15 cellular contexts compared by ENCODE assay signal in the genomic region with DNA sequence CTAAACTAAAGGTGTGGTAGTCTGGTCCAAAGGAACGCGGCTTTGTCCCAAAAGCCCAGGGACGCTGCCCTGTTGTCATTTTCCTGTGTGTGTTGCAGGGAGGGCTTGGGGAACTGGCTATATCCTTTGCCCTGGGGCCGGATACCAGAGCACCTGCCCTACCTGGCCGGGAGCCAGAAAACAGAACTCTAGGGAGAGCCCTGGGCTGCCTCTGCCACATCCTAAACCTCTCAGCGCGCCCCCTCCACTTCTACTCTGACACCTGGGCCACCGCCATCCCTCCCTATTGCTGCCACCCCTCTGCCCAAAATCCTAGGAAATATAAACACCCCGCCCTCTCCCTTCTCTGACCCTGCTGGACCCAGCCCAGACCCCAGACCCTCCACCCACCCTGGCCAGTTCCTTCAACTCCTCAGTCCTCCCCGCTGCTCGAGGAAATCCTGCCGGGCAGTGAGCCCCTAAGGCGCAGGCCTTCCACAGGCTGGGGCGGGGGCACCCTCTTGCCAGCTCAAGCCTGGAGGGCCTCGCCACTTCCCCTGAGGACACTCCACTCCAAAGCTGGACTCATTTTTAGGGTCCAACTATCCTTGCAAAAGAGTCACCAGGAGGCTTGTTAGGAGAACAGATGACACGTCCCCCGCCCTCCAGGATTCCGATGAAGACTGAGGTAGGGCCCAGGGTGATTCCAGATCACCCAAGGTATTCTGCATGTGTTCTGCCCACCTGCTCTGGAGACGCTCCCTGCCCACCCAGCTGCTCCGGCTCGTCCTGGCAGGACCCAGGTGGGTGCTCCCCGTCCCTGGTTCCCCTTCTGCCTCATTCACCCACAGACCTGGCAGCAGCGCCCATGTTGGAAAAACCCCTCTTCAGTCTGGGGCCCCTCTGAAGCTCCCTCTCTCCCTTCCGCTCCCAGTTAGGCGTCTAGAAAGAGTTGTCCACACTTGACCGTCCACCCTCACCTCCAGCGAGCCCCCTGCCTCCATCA. TPM values are rescaled to one million over a fixed set of nuclear protein-coding genes. Genes with fewer than 3 reads are reported as not detected.
DNase-seq lines count a peak whose midpoint lies in the region; ATAC-seq and TF ChIP-seq lines count a peak whose summit lies in the region.
"Had no signal": no experiment of that assay in that cellular context is flagged by ENCODE, and none has a peak within 500 bp of the region (broad histone marks: within the 10 kb centered on the region; RNA-seq: fewer than 3 reads in every experiment).

No MANE protein-coding gene starts in this region.

- peak; percentile 70 for ATAC-seq in left colon
- ATAC-seq in GM19452 (IDR thresholded peaks at IDR 0.05; ENCODE audit: unreplicated experiment) = no peak

- DNase-seq in NCI-H1417 (lab: John Stamatoyannopoulos, UW) (peak; percentile 44 to 71 (median 51)), NCI-H1417 treated with DMSO at 0.1 percent for 48 hours (lab: John Stamatoyannopoulos, UW) (no peak), M059J (ENCODE audit: low read depth) (peak; percentile 13), NCI-H69 (lab: John Stamatoyannopoulos, UW) (peak; percentile 83), left colon (peak; percentile 40 to 68), GM10248 (ENCODE audit: extremely low spot score) (no peak)
- no peak for DNase-seq in activated CD8-positive, alpha-beta memory T cell treated with anti-CD3 and anti-CD28 coated beads for 24 hours
- DNase-seq: activated CD8-positive, alpha-beta memory T cell treated with anti-CD3 and anti-CD28 coated beads, Interleukin-2, amount 50 U/mL, for 4 hours; NCI-H82; nucleus accumbens; SIG-M5 had no signal

- POLR2A ChIA-PET in GM10248 (lab: Yijun Ruan, JAX) = no interaction called here

- CTCF ChIA-PET in GM10248 (lab: Yijun Ruan, JAX) = interaction anchor here (1.1 kb wide), 1 partner anchor 42 kb away, joined by 3 read pairs; no protein-coding TSS in a partner anchor

- no peak for TF ChIP-seq CTCF in GM10248 (IDR thresholded peaks at IDR 0.05; ENCODE audit: control extremely low read depth, extremely low read depth, low read depth, missing control alignments)

- intact Hi-C loops in left colon (cut with DNase I, micrococcal nuclease) = no loop called here

RNA-seq across cellular contexts. Expression of a gene that starts 12.2 kb away (rescaled TPM):
- total RNA-seq in M059J (2014; rRNA removed; shearing (Covaris generic)) = 6.8 and 13.1 TPM in 2 replicates
- 10 to 100 TPM; 33.2 to 41.1 TPM for total RNA-seq in left colon

RNA-seq across cellular contexts. Expression of a gene that starts 44.2 kb away (rescaled TPM):
- 40.0 and 53.0 TPM in 2 replicates for total RNA-seq in M059J (2014; rRNA removed; shearing (Covaris generic))
- 100 to 1,000 TPM; 221 to 250 TPM for total RNA-seq in left colon

RNA-seq across cellular contexts. Expression of a gene that starts 44.5 kb away (rescaled TPM):
- total RNA-seq in M059J (2014; rRNA removed; shearing (Covaris generic)) = 17.1 and 24.0 TPM in 2 replicates
- total RNA-seq in left colon = 100 to 1,000 TPM; 507 to 576 TPM

RNA-seq across cellular contexts. Expression of a gene that starts 45.8 kb away (rescaled TPM):
- not detected in 2 replicates for total RNA-seq in M059J (2014; rRNA removed; shearing (Covaris generic))
- 1 to 10 TPM in 1 of 2 donors, under 1 TPM in 1; 0.56 to 3.1 TPM for total RNA-seq in left colon
- total RNA-seq: A172, frontal cortex, skeletal muscle tissue had no signal

Comparison
In these comparisons a context has a peak if more than half of its experiments do, and no peak if none do; other contexts are left out.
1. DNase-seq: peak in NCI-H1417 (3 of 3), M059J (single experiment), NCI-H69 (single experiment) and left colon (2 of 2); none in NCI-H1417 treated with DMSO at 0.1 percent for 48 hours (single experiment), GM10248 (single experiment) and activated CD8-positive, alpha-beta memory T cell treated with anti-CD3 and anti-CD28 coated beads for 24 hours (single experiment).
2. RNA of a gene that starts 44.5 kb away (total RNA-seq): 507 to 576 TPM in left colon; 17.1 to 24.0 TPM in M059J; every median in the first group is over 10 times any median in the second.